In the genomic region with DNA sequence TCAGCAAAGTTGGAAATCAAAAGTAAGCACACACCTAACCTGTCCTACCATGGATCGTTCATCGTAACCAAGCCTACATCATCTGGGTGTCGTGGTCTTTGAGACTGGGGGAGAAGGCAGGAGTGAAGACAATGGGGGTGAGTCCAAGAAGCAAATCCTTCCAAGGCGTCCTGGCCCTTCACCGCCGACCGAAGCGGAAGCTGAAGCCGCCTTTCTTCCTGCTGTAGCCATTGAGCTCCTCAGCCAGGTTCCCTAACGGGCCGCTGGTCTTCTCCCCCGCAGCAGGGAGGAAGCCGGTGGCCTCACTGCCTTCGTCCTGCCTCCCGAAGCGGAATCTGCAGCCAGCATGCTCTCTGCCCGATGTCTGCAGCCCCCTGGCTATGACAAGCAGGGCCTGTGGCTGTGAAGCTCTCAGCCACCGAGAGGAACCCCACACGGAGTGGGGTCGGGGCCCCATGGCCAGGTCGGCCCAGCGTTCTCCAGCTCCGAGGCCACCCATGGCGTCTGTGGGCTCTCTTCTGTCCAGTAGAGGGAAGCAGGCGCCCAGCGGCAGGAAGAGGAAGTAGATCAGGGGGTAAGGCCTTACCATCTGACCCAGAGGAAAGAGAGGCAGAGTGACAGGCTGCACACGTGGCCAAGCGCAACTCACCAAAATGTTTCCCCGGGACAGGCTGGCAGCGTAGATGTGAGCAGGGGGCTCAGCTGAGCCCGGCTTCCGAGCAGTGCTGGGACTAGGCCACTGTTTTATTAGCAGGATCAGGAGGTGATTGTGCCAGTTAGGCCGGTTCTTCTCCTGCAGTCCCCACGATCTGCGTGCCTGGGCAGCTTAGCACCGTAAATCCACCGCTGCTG, we compare ENCODE assay signal across 2 cellular contexts.
A peak's percentile ranks its signal among the peaks of the same experiment; 100 is the strongest.
TF ChIP-seq lines count a peak whose summit lies in the region.

No MANE protein-coding gene starts in this region.

TF ChIP-seq in IMR-90, 13 proteins besides CTCF, POLR2A, EP300 and RAD21:
- TF ChIP-seq MXI1 (IDR thresholded peaks at IDR 0.05; ENCODE audit: borderline replicate concordance, low read depth, low read length) (no peak), USF2 (IDR thresholded peaks at IDR 0.05; ENCODE audit: low read depth, low read length) (peak; percentile 11; the same call in 1 of the 2 replicates)

TF ChIP-seq in GM12878, 131 proteins besides CTCF, POLR2A, EP300 and RAD21:
- no peak for TF ChIP-seq USF2 (IDR thresholded peaks at IDR 0.05; ENCODE audit: borderline replicate concordance, low read depth, low read length)
- TF ChIP-seq E2F4 (IDR thresholded peaks at IDR 0.05; ENCODE audit: low read depth, low read length) = no peak
- no peak for TF ChIP-seq EZH2 (IDR thresholded peaks at IDR 0.05; ENCODE audit: borderline replicate concordance, control insufficient read depth, low read depth, low read length)
- TF ChIP-seq SMC3 (IDR thresholded peaks at IDR 0.05; ENCODE audit: borderline replicate concordance, low read length) = 0 out of 2 replicates have a peak, but pooled peaks have one; percentile 7
